Comparison of ENCODE assay signal across 20 cellular contexts in the genomic region with DNA sequence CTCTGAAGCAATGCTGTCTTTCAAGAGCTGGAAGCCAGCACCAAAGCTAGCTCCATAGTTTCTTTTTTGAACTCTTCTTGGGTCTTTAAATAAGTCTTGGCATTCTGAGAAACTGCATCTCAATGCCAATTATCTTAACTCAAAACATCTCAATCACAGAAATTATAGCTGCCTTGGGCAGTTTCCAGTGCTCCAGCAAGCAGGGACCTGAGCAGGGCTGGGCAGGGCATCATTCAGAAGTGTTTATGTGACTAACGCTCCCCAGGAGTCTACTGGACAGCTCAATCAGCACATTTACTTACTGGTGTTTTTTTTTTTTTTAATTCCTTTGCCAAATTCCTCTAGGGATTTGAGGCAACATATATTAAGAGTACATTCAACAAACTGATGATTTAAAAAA. TPM values are rescaled to one million over a fixed set of nuclear protein-coding genes. Genes with fewer than 3 reads are reported as not detected.
DNase-seq lines count a peak whose midpoint lies in the region; ATAC-seq and TF ChIP-seq lines count a peak whose summit lies in the region.
"Had no signal": no experiment of that assay in that cellular context is flagged by ENCODE, and none has a peak within 500 bp of the region (broad histone marks: within the 10 kb centered on the region; RNA-seq: fewer than 3 reads in every experiment).

No MANE protein-coding gene starts in this region.

- H3K9me3 ChIP-seq in PC-3 (ENCODE audit: low read length) (no peaks in the 10 kb centered on the region), tibial artery (no peaks in the 10 kb centered on the region)
- H3K9me3 ChIP-seq: HAP-1, stomach had no signal

- DNase-seq in Daoy (ENCODE audit: low read depth) (peak; percentile 83), PC-3 (peak; percentile 45), epithelial cell of esophagus (ENCODE audit: low read depth) (peak; percentile 94), nephron progenitor cell (no peak), tibial artery (no peak), left colon (no peak)
- DNase-seq: activated CD4-positive, alpha-beta T cell treated with anti-CD3 and anti-CD28 coated beads for 36 hours; foreskin melanocyte; NCI-H1436 treated with DMSO at 0.1 percent for 48 hours; NCI-H510A treated with DMSO at 0.1 percent for 48 hours; RPMI8226; stomach had no signal

- no peak overlapping the region for H3K4me3 Mint-ChIP-seq in nephron progenitor cell
- H3K4me3 Mint-ChIP-seq: activated CD4-positive, alpha-beta T cell treated with anti-CD3 and anti-CD28 coated beads for 36 hours; memory B cell; neural progenitor cell had no signal

- H3K9ac ChIP-seq in PC-3 (ENCODE audit: low read length) = no peak overlapping the region
- H3K9ac ChIP-seq: neural progenitor cell had no signal

- intact Hi-C loops in PC-3 (cut with micrococcal nuclease) = loop anchor here (5.0 kb wide), 1 partner anchor 48 kb away; no protein-coding TSS in a partner anchor
- intact Hi-C loops in tibial artery (cut with DNase I; ENCODE audit: low total_unique reads) = no loop called here
- intact Hi-C loops in left colon (cut with DNase I, micrococcal nuclease) = no loop called here

- no peaks in the 10 kb centered on the region for H3K36me3 Mint-ChIP-seq in nephron progenitor cell (ENCODE audit: low read depth)
- H3K36me3 Mint-ChIP-seq: activated naive CD4-positive, alpha-beta T cell treated with anti-CD3 and anti-CD28 coated beads, Interleukin-2, amount 50 U/mL, for 72 hours; memory B cell; neural progenitor cell had no signal

- no peak overlapping the region for H3K27ac ChIP-seq in PC-3 (ENCODE audit: low read length)
- H3K27ac ChIP-seq in tibial artery = no peak overlapping the region
- H3K27ac ChIP-seq: neural progenitor cell, stomach had no signal

- peaks cover 4% of the 10 kb centered on the region for H3F3A ChIP-seq in PC-3 (ENCODE audit: low read length, unreplicated experiment)

- BruUV-seq in PC-3 (replicated peaks; lab: Mats Ljungman, UMichigan) = no TSS peak

- POLR2A ChIA-PET in PC-3 (lab: Charles Lee; ENCODE audit: unreplicated experiment) = no interaction called here

- H3K27me3 Mint-ChIP-seq in nephron progenitor cell (ENCODE audit: low read depth, poor library complexity) = peaks cover 26% of the 10 kb centered on the region

- H4K20me1 ChIP-seq in PC-3 (ENCODE audit: low read length) = no peaks in the 10 kb centered on the region

- no peaks in the 10 kb centered on the region for H3K79me2 ChIP-seq in PC-3 (ENCODE audit: low read length)

- H3K36me3 ChIP-seq in PC-3 (ENCODE audit: low read depth, low read length) (no peaks in the 10 kb centered on the region), tibial artery (no peaks in the 10 kb centered on the region)
- H3K36me3 ChIP-seq: HAP-1, neural progenitor cell, stomach had no signal

- TF ChIP-seq CTCF in PC-3 (conservative IDR thresholded peaks at IDR 0.05; ENCODE audit: low read depth, low read length) (no peak), epithelial cell of esophagus (IDR thresholded peaks at IDR 0.05; ENCODE audit: insufficient read depth, low read depth, low read length, missing control alignments) (peak; percentile 3), nephron progenitor cell (IDR thresholded peaks at IDR 0.05) (no peak), tibial artery (IDR thresholded peaks at IDR 0.05) (no peak)

- H3K27me3 ChIP-seq in PC-3 (ENCODE audit: low read length) = no peaks in the 10 kb centered on the region
- H3K27me3 ChIP-seq in tibial artery = peaks cover 0 to 46% of the 10 kb centered on the region in 2 donors
- H3K27me3 ChIP-seq: neural progenitor cell had no signal

- H2AFZ ChIP-seq in PC-3 (ENCODE audit: low read length) = no peak overlapping the region
- H2AFZ ChIP-seq: neural progenitor cell had no signal

- H3K4me1 ChIP-seq in PC-3 (ENCODE audit: insufficient read depth, low read length) (peaks cover 54% of the 10 kb centered on the region), tibial artery (no peaks in the 10 kb centered on the region)
- H3K4me1 ChIP-seq: HAP-1, neural progenitor cell, stomach had no signal

- H3K4me2 ChIP-seq in PC-3 (ENCODE audit: low read length) = no peak overlapping the region
- H3K4me2 ChIP-seq: neural progenitor cell had no signal

- H3K9me3 Mint-ChIP-seq in nephron progenitor cell = no peaks in the 10 kb centered on the region
- H3K9me3 Mint-ChIP-seq: activated naive CD4-positive, alpha-beta T cell treated with anti-CD3 and anti-CD28 coated beads, Interleukin-2, amount 50 U/mL, for 72 hours; memory B cell; neural progenitor cell had no signal

- CTCF ChIA-PET in PC-3 (lab: Charles Lee) = no interaction called here

- H3K4me1 Mint-ChIP-seq in nephron progenitor cell = peaks cover 21% of the 10 kb centered on the region
- H3K4me1 Mint-ChIP-seq: activated CD4-positive, alpha-beta T cell treated with anti-CD3 and anti-CD28 coated beads for 36 hours; memory B cell had no signal

- no peak overlapping the region for H3K4me3 ChIP-seq in PC-3 (ENCODE audit: low read length)
- no peak overlapping the region for H3K4me3 ChIP-seq in epithelial cell of esophagus (ENCODE audit: low read length)
- H3K4me3 ChIP-seq in tibial artery = no peak overlapping the region
- H3K4me3 ChIP-seq: HAP-1, neural progenitor cell, skin epidermis, stomach had no signal

- no peaks in the 10 kb centered on the region for H3K9me2 ChIP-seq in PC-3 (replicated peaks; ENCODE audit: low read length)

- H3K27ac Mint-ChIP-seq in nephron progenitor cell = peak overlapping the region; percentile 39
- H3K27ac Mint-ChIP-seq: activated CD4-positive, alpha-beta T cell treated with anti-CD3 and anti-CD28 coated beads for 36 hours; activated naive CD4-positive, alpha-beta T cell treated with anti-CD3 and anti-CD28 coated beads, Interleukin-2, amount 50 U/mL, for 72 hours; memory B cell; neural progenitor cell had no signal

- ATAC-seq in PC-3 (no peak), GM21619 (IDR thresholded peaks at IDR 0.05; ENCODE audit: unreplicated experiment) (no peak), GM19395 (IDR thresholded peaks at IDR 0.05; ENCODE audit: unreplicated experiment) (no peak), left colon (no peak)
- ATAC-seq: activated CD4-positive, alpha-beta T cell treated with anti-CD3 and anti-CD28 coated beads for 36 hours; activated naive CD4-positive, alpha-beta T cell treated with anti-CD3 and anti-CD28 coated beads, Interleukin-2, amount 50 U/mL, for 72 hours had no signal

RNA-seq across cellular contexts. Expression of a gene that starts 18.2 kb away (rescaled TPM):
- total RNA-seq in Daoy (2014; rRNA removed; shearing (Covaris generic)) = not detected in 2 replicates
- 0.04 and 0.92 TPM in 2 replicates for total RNA-seq in PC-3 (2014; rRNA removed)
- not detected for total RNA-seq in left colon
- total RNA-seq: T-helper 2 cell treated with Interferon-gamma antibody and Interleukin-4, amounts not matched to agents 100 ng/mL and 5 ng/mL, for 36 hours had no signal

RNA-seq across cellular contexts. Expression of a gene that starts 40.9 kb away (rescaled TPM):
- total RNA-seq in Daoy (2014; rRNA removed; shearing (Covaris generic)) = 0.09 and 1.5 TPM in 2 replicates
- 0.26 TPM in 1 of 2 replicates, not detected in the other for total RNA-seq in PC-3 (2014; rRNA removed)
- total RNA-seq in left colon = not detected
- total RNA-seq: activated CD4-positive, alpha-beta T cell treated with anti-CD3 and anti-CD28 coated beads for 36 hours; activated naive CD4-positive, alpha-beta T cell treated with anti-CD3 and anti-CD28 coated beads, Interleukin-2, amount 50 U/mL, for 72 hours; stomach; T-helper 2 cell treated with Interferon-gamma antibody and Interleukin-4, amounts not matched to agents 100 ng/mL and 5 ng/mL, for 36 hours had no signal

Comparison
In these comparisons a context has a peak if more than half of its experiments do, and no peak if none do; other contexts are left out.
1. DNase-seq: peak in Daoy (single experiment), PC-3 (single experiment) and epithelial cell of esophagus (single experiment); none in nephron progenitor cell (single experiment), tibial artery (0 of 2) and left colon (0 of 2).